Comparison of ENCODE assay signal across 26 cellular contexts in the genomic region with DNA sequence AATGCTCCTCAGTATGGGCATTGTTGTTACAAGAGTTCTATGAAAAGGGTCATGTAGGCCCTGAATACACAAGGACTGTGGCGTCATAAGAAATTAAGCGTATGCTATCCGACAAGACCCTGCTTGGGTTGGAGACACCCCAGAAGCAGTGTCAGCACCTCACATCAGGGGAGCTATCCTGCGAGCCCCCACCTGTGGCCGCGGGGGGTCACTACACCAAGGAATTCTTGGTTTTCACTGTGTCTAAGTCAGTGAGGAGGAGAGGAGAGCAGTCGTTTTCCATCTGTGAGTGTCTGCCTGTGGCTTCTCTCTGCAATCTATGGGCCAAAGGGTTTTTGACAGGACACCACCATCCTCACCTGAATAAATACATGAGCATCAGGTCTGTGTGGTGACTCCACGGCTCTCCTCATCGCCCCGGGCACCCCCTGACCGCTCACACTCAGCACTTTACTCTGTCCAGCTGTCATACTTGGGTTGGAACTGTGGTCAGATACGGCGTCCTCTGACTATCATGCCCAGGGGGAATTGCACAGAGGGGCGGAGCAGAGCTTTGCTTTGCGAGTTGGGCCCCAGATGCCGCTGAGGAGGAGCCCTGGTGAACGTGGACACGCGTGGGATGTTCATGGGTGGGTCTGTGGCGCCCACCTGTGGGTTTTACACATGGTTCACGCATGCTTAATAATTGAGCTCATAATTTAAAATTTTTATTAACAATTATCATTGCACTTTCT.
"Had no signal": no experiment of that assay in that cellular context is flagged by ENCODE, and none has a peak within 500 bp of the region (broad histone marks: within the 10 kb centered on the region; RNA-seq: fewer than 3 reads in every experiment).

No MANE protein-coding gene starts in this region.

- H3K27me3 Mint-ChIP-seq: activated naive CD8-positive, alpha-beta T cell treated with anti-CD3 and anti-CD28 coated beads, Interleukin-2, amount 10 ng/mL, durations not matched to agents 7 days and 5 days; stimulated activated memory B cell treated with anti-CD40 and anti-IgM and Interleukin-4, amounts not matched to agents 10 μg/mL and 1 μg/mL and 100 μg/mL, for 72 hours had no signal

- H3K27ac ChIP-seq: colonic mucosa, dorsolateral prefrontal cortex, heart right ventricle, lower lobe of right lung, stomach, suprapubic skin, tibial nerve had no signal

- H3K36me3 ChIP-seq: colonic mucosa, heart right ventricle, lower lobe of right lung, stomach, suprapubic skin, tibial nerve had no signal

- ATAC-seq: effector memory CD8-positive, alpha-beta T cell; heart right ventricle; left lobe of liver; lower lobe of right lung; mucosa of descending colon; sciatic nerve; stimulated activated memory B cell treated with anti-CD40 and anti-IgM and Interleukin-4, amounts not matched to agents 10 μg/mL and 1 μg/mL and 100 μg/mL, for 72 hours had no signal

- H3K4me3 ChIP-seq: colonic mucosa, dorsolateral prefrontal cortex, heart right ventricle, lower lobe of right lung, mucosa of descending colon, stomach, suprapubic skin, tibial nerve had no signal

- DNase-seq: activated CD4-positive, alpha-beta memory T cell treated with anti-CD3 and anti-CD28 coated beads for 36 hours; activated CD4-positive, alpha-beta T cell treated with anti-CD3 and anti-CD28 coated beads for 4 hours; activated CD4-positive, CD25-positive, alpha-beta regulatory T cell; activated effector memory CD4-positive, alpha-beta T cell treated with Interleukin-2 at 50 U/mL for 16 hours; activated naive CD4-positive, alpha-beta T cell treated with anti-CD3 and anti-CD28 coated beads for 36 hours; activated naive CD8-positive, alpha-beta T cell treated with anti-CD3 and anti-CD28 coated beads, Interleukin-2, amount 10 ng/mL, durations not matched to agents 7 days and 5 days; activated T-cell treated with anti-CD3 and anti-CD28 coated beads, Interleukin-2, amount 50 U/mL, for 48 hours; amniotic stem cell; colonic mucosa; dorsolateral prefrontal cortex; effector memory CD8-positive, alpha-beta T cell; heart right ventricle; lower lobe of right lung; mesendoderm; mucosa of descending colon; nephron progenitor cell; occipital lobe; small intestine; stimulated activated CD4-positive, alpha-beta T cell treated with anti-CD3 and anti-CD28 coated beads, Interleukin-15, amount 100 ng/mL, for 24 hours; stomach; T1000 had no signal

- H3K9me3 Mint-ChIP-seq: activated naive CD4-positive, alpha-beta T cell treated with anti-CD3 and anti-CD28 coated beads for 36 hours; activated naive CD8-positive, alpha-beta T cell treated with anti-CD3 and anti-CD28 coated beads, Interleukin-2, amount 10 ng/mL, durations not matched to agents 7 days and 5 days had no signal

- H3K4me1 ChIP-seq: colonic mucosa, heart right ventricle, lower lobe of right lung, stomach, suprapubic skin, tibial nerve had no signal

- H3K4me3 Mint-ChIP-seq: activated CD4-positive, alpha-beta memory T cell treated with anti-CD3 and anti-CD28 coated beads for 36 hours; activated naive CD4-positive, alpha-beta T cell treated with anti-CD3 and anti-CD28 coated beads for 36 hours; activated naive CD8-positive, alpha-beta T cell treated with anti-CD3 and anti-CD28 coated beads, Interleukin-2, amount 10 ng/mL, durations not matched to agents 7 days and 5 days; effector memory CD8-positive, alpha-beta T cell; nephron progenitor cell; stimulated activated memory B cell treated with anti-CD40 and anti-IgM and Interleukin-4, amounts not matched to agents 10 μg/mL and 1 μg/mL and 100 μg/mL, for 72 hours had no signal

- H3K27ac Mint-ChIP-seq: activated CD4-positive, alpha-beta memory T cell treated with anti-CD3 and anti-CD28 coated beads for 36 hours; activated naive CD4-positive, alpha-beta T cell treated with anti-CD3 and anti-CD28 coated beads for 36 hours; activated naive CD8-positive, alpha-beta T cell treated with anti-CD3 and anti-CD28 coated beads, Interleukin-2, amount 10 ng/mL, durations not matched to agents 7 days and 5 days; effector memory CD8-positive, alpha-beta T cell; nephron progenitor cell; stimulated activated memory B cell treated with anti-CD40 and anti-IgM and Interleukin-4, amounts not matched to agents 10 μg/mL and 1 μg/mL and 100 μg/mL, for 72 hours had no signal

- H3K4me1 Mint-ChIP-seq: activated naive CD8-positive, alpha-beta T cell treated with anti-CD3 and anti-CD28 coated beads, Interleukin-2, amount 10 ng/mL, durations not matched to agents 7 days and 5 days; stimulated activated memory B cell treated with anti-CD40 and anti-IgM and Interleukin-4, amounts not matched to agents 10 μg/mL and 1 μg/mL and 100 μg/mL, for 72 hours had no signal

- H3K27me3 ChIP-seq: colonic mucosa, dorsolateral prefrontal cortex, suprapubic skin, tibial nerve had no signal

- H3K36me3 Mint-ChIP-seq: activated CD4-positive, alpha-beta memory T cell treated with anti-CD3 and anti-CD28 coated beads for 36 hours; activated naive CD8-positive, alpha-beta T cell treated with anti-CD3 and anti-CD28 coated beads, Interleukin-2, amount 10 ng/mL, durations not matched to agents 7 days and 5 days; stimulated activated memory B cell treated with anti-CD40 and anti-IgM and Interleukin-4, amounts not matched to agents 10 μg/mL and 1 μg/mL and 100 μg/mL, for 72 hours had no signal

- H3K9me3 ChIP-seq: colonic mucosa, lower lobe of right lung, mucosa of descending colon had no signal
